ENCODE assay signal across 11 cellular contexts in genomic region chr2:64401501-64401880, GRCh38. TPM values are rescaled to one million over a fixed set of nuclear protein-coding genes. Genes with fewer than 3 reads are reported as not detected.
DNase-seq lines count a peak whose midpoint lies in the region; FAIRE-seq lines count a peak whose summit lies in the region.
"Had no signal": no experiment of that assay in that cellular context is flagged by ENCODE, and none has a peak within 500 bp of the region (broad histone marks: within the 10 kb centered on the region; RNA-seq: fewer than 3 reads in every experiment).

No MANE protein-coding gene starts in this region.

- H3K27ac ChIP-seq in iPS-20b (ENCODE audit: low read length) (no peak overlapping the region), small intestine (ENCODE audit: low read depth in 1 of 2, low read length in 1 of 2) (peak overlapping the region in 1 of 2 donors; percentile 11)
- H3K27ac ChIP-seq: thoracic aorta had no signal

- peaks cover 34% of the 10 kb centered on the region; the same call in 1 of the 2 replicates for H3K4me1 ChIP-seq in iPS-20b (ENCODE audit: insufficient read depth, low read length)
- peaks cover 15 to 37% of the 10 kb centered on the region in 2 donors for H3K4me1 ChIP-seq in small intestine (ENCODE audit: control insufficient read depth in 2 of 2, insufficient read depth in 1 of 2, low read depth in 1 of 2, low read length in 1 of 2)

- H3K9ac ChIP-seq in iPS-20b (ENCODE audit: low read depth, low read length), result 0 out of 2 replicates have a peak overlapping the region, but pooled peaks have one; percentile 9

- DNase-seq in NCI-H1105 (lab: John Stamatoyannopoulos, UW), result peak; percentile 27
- DNase-seq in NCI-H524 (lab: John Stamatoyannopoulos, UW), result peak; percentile 41 to 79
- DNase-seq in small intestine, result peak; percentile 75
- no peak for DNase-seq in NCI-H146 (lab: John Stamatoyannopoulos, UW)
- no peak for DNase-seq in kidney glomerular epithelial cell (lab: John Stamatoyannopoulos, UW)
- DNase-seq in foreskin melanocyte, result no peak
- DNase-seq: activated CD8-positive, alpha-beta T cell treated with anti-CD3 and anti-CD28 coated beads, Interleukin-2, amount 10 ng/mL, durations not matched to agents 7 days and 5 days; CD8-positive, alpha-beta memory T cell; erythroblast had no signal

- no peaks in the 10 kb centered on the region for H3K27me3 ChIP-seq in iPS-20b (ENCODE audit: insufficient read depth, low read length)
- no peaks in the 10 kb centered on the region for H3K27me3 ChIP-seq in small intestine (ENCODE audit: control insufficient read depth in 2 of 2, insufficient read depth in 2 of 2, low read length in 2 of 2)

- 10 to 38% (median 36%) methylated on average over 4 of the region's 4 CpGs for WGBS in small intestine, 3 donors

- H3K4me3 ChIP-seq in iPS-20b (ENCODE audit: low read length) (no peak overlapping the region), small intestine (ENCODE audit: low read depth in 1 of 2, low read length in 2 of 2) (no peak overlapping the region)
- H3K4me3 ChIP-seq: thoracic aorta had no signal

- H3K9me3 ChIP-seq in iPS-20b (ENCODE audit: insufficient read depth, low read depth, low read length) (no peaks in the 10 kb centered on the region), small intestine (ENCODE audit: control insufficient read depth, low read depth) (no peaks in the 10 kb centered on the region)
- H3K9me3 ChIP-seq: thoracic aorta had no signal

- no peak for FAIRE-seq in small intestine (lab: Jason Lieb, UNC)

- no peaks in the 10 kb centered on the region for H3K36me3 ChIP-seq in iPS-20b (ENCODE audit: insufficient read depth, low read depth, low read length)
- no peaks in the 10 kb centered on the region for H3K36me3 ChIP-seq in small intestine (ENCODE audit: control insufficient read depth in 2 of 2, insufficient read depth in 2 of 2, low read length in 2 of 2)
- H3K36me3 ChIP-seq: thoracic aorta had no signal

RNA-seq across cellular contexts. Expression of gene LGALSL, which starts 52.5 kb away (rescaled TPM):
- polyA plus RNA-seq in small intestine, result 10 to 100 TPM in 2 of 3 donors, 1 to 10 TPM in 1; 6.0 to 28.6 (median 24.8) TPM

Comparison
In these comparisons a context has a peak if more than half of its experiments do, and no peak if none do; other contexts are left out.
1. DNase-seq: peak in NCI-H1105 (single experiment), NCI-H524 (2 of 2) and small intestine (single experiment); none in NCI-H146 (single experiment), kidney glomerular epithelial cell (single experiment) and foreskin melanocyte (single experiment).